ENCODE assay signal across 8 cellular contexts in the genomic region with DNA sequence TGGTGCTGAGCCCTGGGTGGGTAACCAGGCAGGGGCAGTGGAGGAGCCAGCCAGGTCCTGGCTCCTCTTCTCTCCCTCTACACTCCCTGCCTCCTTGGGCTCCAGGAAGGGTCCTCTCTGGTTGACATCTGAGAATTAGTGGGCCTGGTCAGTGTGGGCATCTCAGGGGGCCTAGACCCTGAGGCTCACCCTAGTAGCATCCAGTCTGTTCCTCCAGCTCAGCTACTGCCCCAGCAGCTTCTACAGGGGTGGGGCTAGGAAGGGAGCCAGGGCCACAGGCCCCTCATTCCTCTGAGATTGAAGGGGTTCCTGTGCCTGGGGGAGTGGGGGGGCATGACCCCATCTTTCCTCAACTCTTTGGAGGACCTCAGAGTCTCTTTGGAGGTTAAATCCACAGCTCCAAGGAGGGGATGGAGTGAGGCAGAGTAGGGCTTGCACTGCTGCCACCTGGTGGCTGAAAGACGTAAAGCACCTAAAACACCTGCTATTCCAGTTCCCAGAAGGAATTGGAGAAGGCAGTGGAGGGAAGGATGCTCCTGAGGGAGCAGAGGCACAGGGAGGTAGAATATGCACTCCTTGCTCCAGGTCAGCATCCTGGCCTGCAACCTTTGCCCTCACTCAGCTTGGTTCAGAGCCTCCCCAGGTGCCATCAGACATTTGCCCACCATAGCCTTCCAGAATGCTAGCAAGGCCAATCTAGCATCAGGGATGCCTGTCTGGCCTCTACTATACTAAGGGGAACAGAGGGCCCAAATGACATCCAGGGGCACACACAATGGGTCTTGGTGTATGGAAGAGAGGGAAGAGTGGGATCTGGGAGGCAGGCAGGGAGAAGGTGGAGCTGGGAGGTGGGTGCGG. TPM values are rescaled to one million over a fixed set of nuclear protein-coding genes. Genes with fewer than 3 reads are reported as not detected.
A peak's percentile ranks its signal among the peaks of the same experiment; 100 is the strongest.
DNase-seq lines count a peak whose midpoint lies in the region; ATAC-seq and TF ChIP-seq lines count a peak whose summit lies in the region.

No MANE protein-coding gene starts in this region.

- no peak overlapping the region for H3K4me3 Mint-ChIP-seq in CD8-positive, alpha-beta T cell

- peak; percentile 78 for TF ChIP-seq CTCF in CD8-positive, alpha-beta T cell (IDR thresholded peaks at IDR 0.05)
- peak in 1 of 3 donors; percentile 45 for TF ChIP-seq CTCF in omental fat pad (IDR thresholded peaks at IDR 0.05)
- peak; percentile 90 for TF ChIP-seq CTCF in upper lobe of right lung (IDR thresholded peaks at IDR 0.05)

- POLR2A ChIA-PET in CD8-positive, alpha-beta T cell (lab: Charles Lee): interaction anchor here (0.9 to 1.4 kb wide), 2 partner anchors 192 to 202 kb away, joined by 3 to 5 read pairs; a partner anchor contains a TSS

- H3K36me3 ChIP-seq in CD8-positive, alpha-beta T cell (ENCODE audit: insufficient read depth, low read length): no peaks in the 10 kb centered on the region
- no peaks in the 10 kb centered on the region for H3K36me3 ChIP-seq in upper lobe of right lung

- no peak overlapping the region for H3K4me3 ChIP-seq in CD8-positive, alpha-beta T cell (ENCODE audit: low read depth, low read length)
- H3K4me3 ChIP-seq in upper lobe of right lung: no peak overlapping the region

- no peaks in the 10 kb centered on the region for H3K9me3 Mint-ChIP-seq in CD8-positive, alpha-beta T cell

- no peak overlapping the region for H3K27ac Mint-ChIP-seq in CD8-positive, alpha-beta T cell

- intact Hi-C loops in CD8-positive, alpha-beta T cell (cut with DNase I, micrococcal nuclease): loop anchor here (1.0 to 5.0 kb wide), 5 partner anchors 106 to 221 kb away; no protein-coding TSS in a partner anchor
- intact Hi-C loops in upper lobe of right lung (cut with DNase I): loop anchor here (10.0 kb wide), 1 partner anchor 108 kb away; no protein-coding TSS in a partner anchor

- H3K4me1 ChIP-seq in CD8-positive, alpha-beta T cell (ENCODE audit: insufficient read depth, low read length): peaks cover 3% of the 10 kb centered on the region
- no peaks in the 10 kb centered on the region for H3K4me1 ChIP-seq in upper lobe of right lung

- ATAC-seq in CD8-positive, alpha-beta T cell: peak; percentile 84
- peak; percentile 51 for ATAC-seq in omental fat pad (ENCODE audit: low FRiP score)
- ATAC-seq in upper lobe of right lung: peak; percentile 87
- no peak for ATAC-seq in HG03097 (IDR thresholded peaks at IDR 0.05; ENCODE audit: low FRiP score, unreplicated experiment)

- H3K27ac ChIP-seq in CD8-positive, alpha-beta T cell (ENCODE audit: low read depth, low read length): no peak overlapping the region
- no peak overlapping the region for H3K27ac ChIP-seq in upper lobe of right lung

- peak; percentile 38 to 76 (median 46) for DNase-seq in CD8-positive, alpha-beta T cell
- peak; percentile 68 for DNase-seq in HT1080 (ENCODE audit: low read depth)
- peak; percentile 61 for DNase-seq in RPMI8226
- DNase-seq in activated T-helper 9 cell treated with anti-CD3 and anti-CD28 coated beads, Interleukin-2, amount 50 U/mL, for 16 hours (ENCODE audit: low read depth): peak; percentile 40
- DNase-seq in foreskin melanocyte: peak; percentile 22
- peak; percentile 79 for DNase-seq in omental fat pad (ENCODE audit: low spot score)
- DNase-seq in upper lobe of right lung: peak; percentile 74

- H3K27me3 Mint-ChIP-seq in CD8-positive, alpha-beta T cell (ENCODE audit: low read depth): peaks cover 10% of the 10 kb centered on the region

- no peaks in the 10 kb centered on the region for H3K27me3 ChIP-seq in CD8-positive, alpha-beta T cell (ENCODE audit: insufficient read depth, low read length)
- no peaks in the 10 kb centered on the region for H3K27me3 ChIP-seq in upper lobe of right lung

- H3K9me3 ChIP-seq in CD8-positive, alpha-beta T cell (ENCODE audit: low read length): no peaks in the 10 kb centered on the region
- no peaks in the 10 kb centered on the region for H3K9me3 ChIP-seq in upper lobe of right lung

- H3K36me3 Mint-ChIP-seq in CD8-positive, alpha-beta T cell: no peaks in the 10 kb centered on the region

- H3K4me1 Mint-ChIP-seq in CD8-positive, alpha-beta T cell (ENCODE audit: low read depth): no peaks in the 10 kb centered on the region

- CTCF ChIA-PET in CD8-positive, alpha-beta T cell (lab: Charles Lee): interaction anchor here (0.6 to 6.9 kb wide), 55 partner anchors 9 to 347 kb away, joined by 3 to 125 read pairs (median 5); a partner anchor contains a TSS

RNA-seq across cellular contexts. Expression of a gene that starts 25.1 kb away (rescaled TPM):
- 1 to 10 TPM; 5.4 to 5.5 TPM for total RNA-seq in CD8-positive, alpha-beta T cell
- 1.9 and 2.5 TPM in 2 replicates for total RNA-seq in HT1080 (2014; rRNA removed; shearing (Covaris generic))
- polyA plus RNA-seq in HT1080 (2015; cell fraction: cytosol; rRNA removed): 1.2 and 1.3 TPM in 2 replicates
- 2.1 and 4.8 TPM in 2 replicates for polyA plus RNA-seq in HT1080 (2015; cell fraction: nucleus; rRNA removed)
- total RNA-seq in omental fat pad (10 to 100 TPM in 1 of 4 donors, 1 to 10 TPM in 3; 4.4 to 11.1 (median 9.2) TPM), upper lobe of right lung (6.9 TPM)

RNA-seq across cellular contexts. Expression of a gene that starts 26.9 kb away (rescaled TPM):
- total RNA-seq in CD8-positive, alpha-beta T cell: 10 to 100 TPM; 11.1 to 12.5 TPM
- total RNA-seq in HT1080 (2014; rRNA removed; shearing (Covaris generic)): 14.0 and 14.9 TPM in 2 replicates
- 15.3 and 18.0 TPM in 2 replicates for polyA plus RNA-seq in HT1080 (2015; cell fraction: cytosol; rRNA removed)
- polyA plus RNA-seq in HT1080 (2015; cell fraction: nucleus; rRNA removed): 46.8 and 51.4 TPM in 2 replicates
- total RNA-seq in omental fat pad (1 to 10 TPM; 4.8 to 8.3 (median 6.7) TPM), upper lobe of right lung (28.3 TPM)

RNA-seq across cellular contexts. Expression of a gene that starts 39.0 kb away (rescaled TPM):
- 1 to 10 TPM; 7.2 to 8.7 TPM for total RNA-seq in CD8-positive, alpha-beta T cell
- 0.56 TPM in 1 of 2 replicates, not detected in the other for total RNA-seq in HT1080 (2014; rRNA removed; shearing (Covaris generic))
- 0.08 TPM in 1 of 2 replicates, not detected in the other for polyA plus RNA-seq in HT1080 (2015; cell fraction: cytosol; rRNA removed)
- polyA plus RNA-seq in HT1080 (2015; cell fraction: nucleus; rRNA removed): 0.06 TPM in 1 of 2 replicates, not detected in the other
- 1 to 10 TPM in 1 of 4 donors, under 1 TPM in 3; 0.19 to 3.6 (median 0.94) TPM for total RNA-seq in omental fat pad
- 119 TPM for total RNA-seq in upper lobe of right lung

Comparison
In these comparisons a context has a peak if more than half of its experiments do, and no peak if none do; other contexts are left out.
1. DNase-seq: peak in every context shown above with its lines; median percentile 79 in omental fat pad; 74 in upper lobe of right lung; 68 in HT1080; 61 in RPMI8226; 46 in CD8-positive, alpha-beta T cell; 40 in activated T-helper 9 cell treated with anti-CD3 and anti-CD28 coated beads, Interleukin-2, amount 50 U/mL, for 16 hours; 22 in foreskin melanocyte.
2. RNA of a gene that starts 39.0 kb away (total RNA-seq): 119 TPM in upper lobe of right lung (single experiment); 7.2 to 8.7 TPM in CD8-positive, alpha-beta T cell, 0.19 to 3.6 TPM in omental fat pad and 0.56 TPM in HT1080; every median in the first group is over 10 times any median in the second.